ENCODE assay signal across 8 cellular contexts in the genomic region with DNA sequence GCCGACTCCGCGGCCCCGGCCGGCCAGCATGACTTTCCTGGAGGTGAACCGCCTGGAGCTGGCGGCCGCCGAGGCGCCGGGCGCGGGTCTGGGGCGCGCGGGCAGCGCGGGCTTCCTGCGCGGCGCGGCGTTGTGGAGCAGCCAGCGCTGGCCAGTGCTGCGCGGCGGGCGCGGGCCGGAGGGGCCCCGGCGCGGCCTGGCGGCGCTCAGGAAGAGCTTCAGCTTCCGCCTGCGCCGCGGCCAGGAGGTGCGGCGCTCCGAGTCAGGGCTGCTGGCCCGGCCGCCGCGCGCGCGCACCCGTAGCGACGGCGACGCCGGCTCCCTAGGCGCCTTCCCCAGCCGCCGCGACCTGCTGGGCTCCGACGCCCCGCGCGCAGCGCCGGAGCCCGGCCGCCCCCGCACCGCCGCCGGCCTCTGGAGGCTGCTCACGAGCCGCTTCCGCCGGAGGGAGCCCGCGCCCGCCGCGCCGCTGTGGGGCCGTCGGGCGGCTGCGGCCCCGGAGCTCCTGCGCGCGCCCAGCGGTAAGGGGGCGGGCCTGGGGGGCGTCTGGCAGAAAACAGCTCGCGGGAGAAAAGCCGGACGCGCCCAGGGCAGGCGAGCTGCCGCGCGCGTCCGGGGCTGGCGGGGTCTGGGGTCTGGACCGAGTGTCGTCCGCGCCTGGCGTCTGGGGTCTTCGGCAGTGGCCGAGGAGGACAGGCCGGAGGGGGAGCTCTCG. TPM values are rescaled to one million over a fixed set of nuclear protein-coding genes. Genes with fewer than 3 reads are reported as not detected.
DNase-seq lines count a peak whose midpoint lies in the region; ATAC-seq and TF ChIP-seq lines count a peak whose summit lies in the region.

No MANE protein-coding gene starts in this region.

- peak overlapping the region; percentile 62 for H3K18ac ChIP-seq in trophoblast cell (ENCODE audit: low read length)

- H3K4me3 ChIP-seq in esophagus (ENCODE audit: low read depth in 1 of 2, low read length in 2 of 2): peak overlapping the region; percentile 72 to 75
- H3K4me3 ChIP-seq in trophoblast cell (ENCODE audit: low read depth, low read length): peak overlapping the region; percentile 80

- POLR2A ChIA-PET in activated B cell treated with CpG ODN at 0.5 μM for 24 hours (lab: Charles Lee): no interaction called here

- H4K12ac ChIP-seq in trophoblast cell (ENCODE audit: low read depth, low read length): peak overlapping the region; percentile 19

- peak overlapping the region; percentile 33 for H4K8ac ChIP-seq in trophoblast cell (ENCODE audit: low read depth, low read length)

- H3K27me3 Mint-ChIP-seq in activated B cell treated with CpG ODN at 0.5 μM for 24 hours: peaks cover 26% of the 10 kb centered on the region

- H3K4ac ChIP-seq in trophoblast cell (ENCODE audit: low read depth, low read length): peak overlapping the region; percentile 22

- peak overlapping the region; percentile 36 for H3K14ac ChIP-seq in trophoblast cell (ENCODE audit: low read length)

- H2AFZ ChIP-seq in trophoblast cell (ENCODE audit: insufficient read depth, low read length, poor library complexity): peak overlapping the region; percentile 12

- peak overlapping the region; percentile 59 for H3K4me3 Mint-ChIP-seq in activated B cell treated with CpG ODN at 0.5 μM for 24 hours

- H3K4me2 ChIP-seq in trophoblast cell (ENCODE audit: low read length): peak overlapping the region; percentile 84

- H3K9me3 ChIP-seq in esophagus (ENCODE audit: control insufficient read depth in 2 of 2, insufficient read depth in 1 of 2, low read depth in 1 of 2, low read length in 1 of 2) (peaks cover 0 to 2% of the 10 kb centered on the region in 2 donors), trophoblast cell (ENCODE audit: insufficient read depth, low read depth, low read length) (no peaks in the 10 kb centered on the region)

- DNase-seq in EH (ENCODE audit: low read depth) (peak; percentile 55), activated B cell treated with CpG ODN at 0.5 μM for 24 hours (no peak), trophoblast cell (peak in 1 of 2 donors; percentile 43), NCI-H748 (lab: John Stamatoyannopoulos, UW; ENCODE audit: unreplicated experiment) (no peak), NCI-H187 (lab: John Stamatoyannopoulos, UW) (no peak)

- H2AK5ac ChIP-seq in trophoblast cell (ENCODE audit: low read length): peak overlapping the region; percentile 3

- no peaks in the 10 kb centered on the region for H3K9me3 Mint-ChIP-seq in activated B cell treated with CpG ODN at 0.5 μM for 24 hours

- no peak overlapping the region for H2BK12ac ChIP-seq in trophoblast cell (ENCODE audit: low read length)

- ATAC-seq in activated B cell treated with CpG ODN at 0.5 μM for 24 hours (ENCODE audit: low read depth): peak; percentile 30
- ATAC-seq in HG03045 (IDR thresholded peaks at IDR 0.05; ENCODE audit: unreplicated experiment): no peak
- no peak for ATAC-seq in GM18519 (IDR thresholded peaks at IDR 0.05; ENCODE audit: low FRiP score, unreplicated experiment)

- H3K23ac ChIP-seq in trophoblast cell (ENCODE audit: low read length): no peak overlapping the region

- peak overlapping the region; percentile 71 to 96 for H3K27ac ChIP-seq in esophagus (ENCODE audit: low read depth in 2 of 2, low read length in 1 of 2)
- peak overlapping the region; percentile 100 for H3K27ac ChIP-seq in trophoblast cell (ENCODE audit: low read depth, low read length)

- CTCF ChIA-PET in activated B cell treated with CpG ODN at 0.5 μM for 24 hours (lab: Charles Lee): interaction anchor here (1.2 kb wide), 1 partner anchor 9 kb away, joined by 6 read pairs; no protein-coding TSS in a partner anchor

- peaks cover 0 to 10% of the 10 kb centered on the region in 2 donors for H3K4me1 ChIP-seq in esophagus (ENCODE audit: control insufficient read depth in 2 of 2, insufficient read depth in 2 of 2, low read length in 1 of 2)
- peaks cover 26 to 33% of the 10 kb centered on the region in 2 experiments for H3K4me1 ChIP-seq in trophoblast cell (ENCODE audit: control insufficient read depth in 1 of 2, insufficient read depth in 2 of 2, low read length in 2 of 2)

- 5 to 10% methylated on average over 61 to 114 of the region's 114 CpGs for WGBS in esophagus, 2 donors
- no CpG with 5 or more reads among the region's 114 CpGs for WGBS in trophoblast cell (ENCODE audit: extremely low coverage, insufficient coverage, insufficient read length)

- H3K27me3 ChIP-seq in esophagus (ENCODE audit: control insufficient read depth in 1 of 2, insufficient read depth in 2 of 2, low read length in 2 of 2) (no peaks in the 10 kb centered on the region), trophoblast cell (ENCODE audit: insufficient read depth, low read length) (no peaks in the 10 kb centered on the region)

- H3K4me1 Mint-ChIP-seq in activated B cell treated with CpG ODN at 0.5 μM for 24 hours: peaks cover 2% of the 10 kb centered on the region

- no peaks in the 10 kb centered on the region for H3K36me3 Mint-ChIP-seq in activated B cell treated with CpG ODN at 0.5 μM for 24 hours (ENCODE audit: low read depth)

- peak overlapping the region; percentile 60 for H2BK5ac ChIP-seq in trophoblast cell (ENCODE audit: low read depth, low read length, poor library complexity)

- H3K79me1 ChIP-seq in trophoblast cell (ENCODE audit: low read length): peaks cover 24% of the 10 kb centered on the region

- peak overlapping the region; percentile 87 for H3K9ac ChIP-seq in trophoblast cell (ENCODE audit: low read length)

- peaks cover 25% of the 10 kb centered on the region for H3K79me2 ChIP-seq in trophoblast cell (ENCODE audit: control insufficient read depth, insufficient read depth, low read length, poor library complexity)

- H2BK120ac ChIP-seq in trophoblast cell (ENCODE audit: insufficient read depth, low read length, poor library complexity): peak overlapping the region; percentile 9

- peak overlapping the region; percentile 97 for H4K91ac ChIP-seq in trophoblast cell (ENCODE audit: low read depth, low read length)

- intact Hi-C loops in activated B cell treated with CpG ODN at 0.5 μM for 24 hours (cut with micrococcal nuclease): no loop called here

- no peak overlapping the region for H3K27ac Mint-ChIP-seq in activated B cell treated with CpG ODN at 0.5 μM for 24 hours

- no peak for TF ChIP-seq CTCF in activated B cell treated with CpG ODN at 0.5 μM for 24 hours (IDR thresholded peaks at IDR 0.05)

- H3K36me3 ChIP-seq in esophagus (ENCODE audit: control insufficient read depth in 2 of 2, insufficient read depth in 2 of 2, low read length in 1 of 2): peaks cover 4 to 37% of the 10 kb centered on the region in 2 donors
- peaks cover 38% of the 10 kb centered on the region in 2 experiments for H3K36me3 ChIP-seq in trophoblast cell (ENCODE audit: control insufficient read depth in 1 of 2, insufficient read depth in 2 of 2, low read length in 2 of 2)

RNA-seq across cellular contexts. Expression of a gene that starts 29.0 kb away (rescaled TPM):
- total RNA-seq in activated B cell treated with CpG ODN at 0.5 μM for 24 hours: 6.5 and 7.4 TPM in 2 replicates
- polyA plus RNA-seq in esophagus: 10 to 100 TPM; 60.8 to 98.8 TPM
- polyA plus RNA-seq in trophoblast cell (2013): 91.1 and 102 TPM in 2 replicates

RNA-seq across cellular contexts. Expression of a gene that starts 32.0 kb away (rescaled TPM):
- total RNA-seq in activated B cell treated with CpG ODN at 0.5 μM for 24 hours: 40.5 and 43.5 TPM in 2 replicates
- 10 to 100 TPM; 33.4 to 64.2 TPM for polyA plus RNA-seq in esophagus
- 82.7 and 85.1 TPM in 2 replicates for polyA plus RNA-seq in trophoblast cell (2013)

RNA-seq across cellular contexts. Expression of a gene that starts 34.7 kb away (rescaled TPM):
- 97.6 and 103 TPM in 2 replicates for total RNA-seq in activated B cell treated with CpG ODN at 0.5 μM for 24 hours
- polyA plus RNA-seq in esophagus: 100 to 1,000 TPM in 1 of 2 donors, 10 to 100 TPM in 1; 80.0 to 144 TPM
- 59.7 and 61.2 TPM in 2 replicates for polyA plus RNA-seq in trophoblast cell (2013)

RNA-seq across cellular contexts. Expression of a gene that starts 52.2 kb away (rescaled TPM):
- total RNA-seq in activated B cell treated with CpG ODN at 0.5 μM for 24 hours: not detected in 2 replicates
- polyA plus RNA-seq in esophagus: not detected
- polyA plus RNA-seq in trophoblast cell (2013): not detected in 2 replicates

RNA-seq across cellular contexts. Expression of a gene that starts 55.9 kb away (rescaled TPM):
- total RNA-seq in activated B cell treated with CpG ODN at 0.5 μM for 24 hours: 69.1 and 72.5 TPM in 2 replicates
- 10 to 100 TPM; 35.7 to 45.5 TPM for polyA plus RNA-seq in esophagus
- 225 and 252 TPM in 2 replicates for polyA plus RNA-seq in trophoblast cell (2013)
